Comparison of ENCODE assay signal across 17 cellular contexts in genomic region chr15:55241895-55242294, GRCh38. TPM values are rescaled to one million over a fixed set of nuclear protein-coding genes. Genes with fewer than 3 reads are reported as not detected.
A peak's percentile ranks its signal among the peaks of the same experiment; 100 is the strongest.
DNase-seq lines count a peak whose midpoint lies in the region; TF ChIP-seq lines count a peak whose summit lies in the region.
"Had no signal": no experiment of that assay in that cellular context is flagged by ENCODE, and none has a peak within 500 bp of the region (broad histone marks: within the 10 kb centered on the region; RNA-seq: fewer than 3 reads in every experiment).

No MANE protein-coding gene starts in this region.

- no peak overlapping the region for H3K14ac ChIP-seq in mesenchymal stem cell (ENCODE audit: low read length in 2 of 2)
- H3K14ac ChIP-seq in trophoblast cell (ENCODE audit: low read length): no peak overlapping the region

- no peaks in the 10 kb centered on the region for H3K9me3 Mint-ChIP-seq in nephron progenitor cell
- H3K9me3 Mint-ChIP-seq: GM23338, neural progenitor cell had no signal

- H3K4me2 ChIP-seq in mesenchymal stem cell (ENCODE audit: low read length, poor library complexity, severe bottlenecking) (no peak overlapping the region), trophoblast cell (ENCODE audit: low read length) (no peak overlapping the region)
- H3K4me2 ChIP-seq: GM23338, neural progenitor cell had no signal

- no peaks in the 10 kb centered on the region for H3K36me3 Mint-ChIP-seq in nephron progenitor cell (ENCODE audit: low read depth)
- H3K36me3 Mint-ChIP-seq: neural progenitor cell had no signal

- no peak overlapping the region for H2AFZ ChIP-seq in mesenchymal stem cell (ENCODE audit: low read depth, low read length)
- H2AFZ ChIP-seq in trophoblast cell (ENCODE audit: insufficient read depth, low read length, poor library complexity): no peak overlapping the region
- H2AFZ ChIP-seq: GM23338, neural progenitor cell had no signal

- H3K23ac ChIP-seq in mesenchymal stem cell (ENCODE audit: low read length in 2 of 2): no peak overlapping the region
- no peak overlapping the region for H3K23ac ChIP-seq in trophoblast cell (ENCODE audit: low read length)

- H4K12ac ChIP-seq in trophoblast cell (ENCODE audit: low read depth, low read length): no peak overlapping the region

- no peak overlapping the region for H2BK5ac ChIP-seq in mesenchymal stem cell (ENCODE audit: low read depth, low read length, poor library complexity, severe bottlenecking)
- no peak overlapping the region for H2BK5ac ChIP-seq in trophoblast cell (ENCODE audit: low read depth, low read length, poor library complexity)

- H2BK120ac ChIP-seq in mesenchymal stem cell (ENCODE audit: low read depth, low read length): no peak overlapping the region
- H2BK120ac ChIP-seq in trophoblast cell (ENCODE audit: insufficient read depth, low read length, poor library complexity): no peak overlapping the region

- no peaks in the 10 kb centered on the region for H3K4me1 ChIP-seq in mesenchymal stem cell (ENCODE audit: control insufficient read depth, insufficient read depth, low read depth, low read length)
- no peaks in the 10 kb centered on the region for H3K4me1 ChIP-seq in trophoblast cell (ENCODE audit: control insufficient read depth in 1 of 2, insufficient read depth in 2 of 2, low read length in 2 of 2)
- H3K4me1 ChIP-seq: adrenal gland, Caco-2, neural progenitor cell, Peyer's patch had no signal

- H3K27ac ChIP-seq in brain microvascular endothelial cell (no peak overlapping the region), mesenchymal stem cell (ENCODE audit: low read length, poor library complexity, severe bottlenecking) (no peak overlapping the region), trophoblast cell (ENCODE audit: low read depth, low read length) (no peak overlapping the region)
- H3K27ac ChIP-seq: adrenal gland, neural progenitor cell, Peyer's patch had no signal

- H3K36me3 ChIP-seq in brain microvascular endothelial cell (replicated peaks): no peaks in the 10 kb centered on the region
- H3K36me3 ChIP-seq in mesenchymal stem cell (ENCODE audit: control insufficient read depth in 1 of 2, insufficient read depth in 2 of 2, low read depth in 1 of 2, low read length in 2 of 2): no peaks in the 10 kb centered on the region
- H3K36me3 ChIP-seq in trophoblast cell (ENCODE audit: control insufficient read depth in 1 of 2, insufficient read depth in 2 of 2, low read length in 2 of 2): no peaks in the 10 kb centered on the region
- H3K36me3 ChIP-seq: adrenal gland, neural progenitor cell, Peyer's patch had no signal

- H3K27me3 Mint-ChIP-seq in nephron progenitor cell (ENCODE audit: low read depth, poor library complexity): peaks cover 5% of the 10 kb centered on the region

- H3K9me3 ChIP-seq in mesenchymal stem cell (ENCODE audit: control insufficient read depth, low read length) (no peaks in the 10 kb centered on the region), trophoblast cell (ENCODE audit: insufficient read depth, low read depth, low read length) (no peaks in the 10 kb centered on the region)
- H3K9me3 ChIP-seq: adrenal gland, Caco-2, Peyer's patch had no signal

- no peak overlapping the region for H2BK15ac ChIP-seq in mesenchymal stem cell (ENCODE audit: low read depth, poor library complexity, severe bottlenecking)

- H3K4me1 Mint-ChIP-seq in nephron progenitor cell: no peaks in the 10 kb centered on the region
- H3K4me1 Mint-ChIP-seq: GM23338, neural progenitor cell had no signal

- H3K79me1 ChIP-seq in mesenchymal stem cell (replicated peaks; ENCODE audit: low read length, poor library complexity, severe bottlenecking): peaks cover 9% of the 10 kb centered on the region
- H3K79me1 ChIP-seq in trophoblast cell (ENCODE audit: low read length): no peaks in the 10 kb centered on the region

- no peak overlapping the region for H3K4me3 Mint-ChIP-seq in nephron progenitor cell
- H3K4me3 Mint-ChIP-seq: GM23338, neural progenitor cell had no signal

- H3K27me3 ChIP-seq in brain microvascular endothelial cell (replicated peaks) (no peaks in the 10 kb centered on the region), mesenchymal stem cell (ENCODE audit: control insufficient read depth in 1 of 2, insufficient read depth in 1 of 2, low read length in 2 of 2) (no peaks in the 10 kb centered on the region), trophoblast cell (ENCODE audit: insufficient read depth, low read length) (no peaks in the 10 kb centered on the region)
- H3K27me3 ChIP-seq: adrenal gland, neural progenitor cell, Peyer's patch had no signal

- H4K91ac ChIP-seq in mesenchymal stem cell (ENCODE audit: low read length) (no peak overlapping the region), trophoblast cell (ENCODE audit: low read depth, low read length) (no peak overlapping the region)

- WGBS in mesenchymal stem cell: no CpG with 5 or more reads among the region's 1 CpG
- WGBS in trophoblast cell (ENCODE audit: extremely low coverage, insufficient coverage, insufficient read length): no CpG with 5 or more reads among the region's 1 CpG

- DNase-seq in EH (ENCODE audit: low read depth) (peak; percentile 54), LHCN-M2 (ENCODE audit: low read depth) (peak; percentile 34), brain microvascular endothelial cell (peak; percentile 13), mesenchymal stem cell (peak; percentile 18), occipital lobe (lab: John Stamatoyannopoulos, UW) (no peak), KBM-7 (no peak), nephron progenitor cell (no peak), trophoblast cell (no peak)
- DNase-seq: adrenal gland, Caco-2, GDM1, Karpas-422, NCI-H1105 treated with DMSO at 0.1 percent for 48 hours, NCI-H82, Peyer's patch had no signal

- in situ Hi-C loops in brain microvascular endothelial cell (cut with HindIII; ENCODE audit: low pct_ligation_motif_present, low sequenced_read_pairs): no loop called here
- in situ Hi-C loops in KBM-7 (cut with MboI; ENCODE audit: low pct_unique_long_range_greater_than_20kb, low sequenced_read_pairs): no loop called here

- H3K27ac Mint-ChIP-seq in nephron progenitor cell: no peak overlapping the region
- H3K27ac Mint-ChIP-seq: GM23338, neural progenitor cell had no signal

- no peak overlapping the region for H2AK5ac ChIP-seq in mesenchymal stem cell (ENCODE audit: low read length, severe bottlenecking)
- no peak overlapping the region for H2AK5ac ChIP-seq in trophoblast cell (ENCODE audit: low read length)

- H3K9ac ChIP-seq in mesenchymal stem cell (ENCODE audit: low read length) (peak overlapping the region; percentile 55), trophoblast cell (ENCODE audit: low read length) (no peak overlapping the region)
- H3K9ac ChIP-seq: neural progenitor cell had no signal

- no peak overlapping the region for H3K4ac ChIP-seq in mesenchymal stem cell (ENCODE audit: low read depth in 1 of 2, low read length in 2 of 2)
- H3K4ac ChIP-seq in trophoblast cell (ENCODE audit: low read depth, low read length): no peak overlapping the region

- no peak overlapping the region for H2BK12ac ChIP-seq in mesenchymal stem cell (ENCODE audit: low read length in 2 of 2)
- H2BK12ac ChIP-seq in trophoblast cell (ENCODE audit: low read length): no peak overlapping the region

- TF ChIP-seq CTCF in brain microvascular endothelial cell (IDR thresholded peaks at IDR 0.05; ENCODE audit: low read depth, low read length, missing control alignments) (no peak), nephron progenitor cell (IDR thresholded peaks at IDR 0.05) (no peak)

- H3K18ac ChIP-seq in mesenchymal stem cell (ENCODE audit: low read depth in 1 of 2, low read length in 2 of 2) (no peak overlapping the region), trophoblast cell (ENCODE audit: low read length) (no peak overlapping the region)

- no peaks in the 10 kb centered on the region for H3K79me2 ChIP-seq in trophoblast cell (ENCODE audit: control insufficient read depth, insufficient read depth, low read length, poor library complexity)

- H4K8ac ChIP-seq in mesenchymal stem cell (ENCODE audit: low read length) (no peak overlapping the region), trophoblast cell (ENCODE audit: low read depth, low read length) (no peak overlapping the region)

- H3K4me3 ChIP-seq in brain microvascular endothelial cell (ENCODE audit: low read depth, low read length) (no peak overlapping the region), mesenchymal stem cell (ENCODE audit: insufficient read depth in 1 of 2, low read depth in 1 of 2, low read length in 2 of 2) (no peak overlapping the region), trophoblast cell (ENCODE audit: low read depth, low read length) (no peak overlapping the region)
- H3K4me3 ChIP-seq: adrenal gland, GM23338, neural progenitor cell, Peyer's patch had no signal

RNA-seq across cellular contexts. Expression of gene RSL24D1, which starts 45.2 kb away (rescaled TPM):
- total RNA-seq in LHCN-M2 (2014; rRNA removed): 61.0 and 64.8 TPM in 2 replicates
- 32.1 TPM for polyA plus RNA-seq in LHCN-M2 (2012)
- 65.7 TPM for polyA plus RNA-seq in mesenchymal stem cell (2013, experiment 1 of 2)
- 67.0 TPM for polyA plus RNA-seq in mesenchymal stem cell (2013, experiment 2 of 2)
- 175 TPM for total RNA-seq in occipital lobe
- polyA plus RNA-seq in trophoblast cell (2013): 70.1 and 71.4 TPM in 2 replicates

RNA-seq across cellular contexts. Expression of gene RAB27A, which starts 47.7 kb away (rescaled TPM):
- 4.0 and 5.6 TPM in 2 replicates for total RNA-seq in LHCN-M2 (2014; rRNA removed)
- 5.8 TPM for polyA plus RNA-seq in LHCN-M2 (2012)
- 22.8 TPM for polyA plus RNA-seq in mesenchymal stem cell (2013, experiment 1 of 2)
- 24.9 TPM for polyA plus RNA-seq in mesenchymal stem cell (2013, experiment 2 of 2)
- 7.6 TPM for total RNA-seq in occipital lobe
- 7.9 and 8.4 TPM in 2 replicates for polyA plus RNA-seq in trophoblast cell (2013)

Comparison
In these comparisons a context has a peak if more than half of its experiments do, and no peak if none do; other contexts are left out.
1. DNase-seq: peak in EH (single experiment), LHCN-M2 (single experiment), brain microvascular endothelial cell (single experiment) and mesenchymal stem cell (single experiment); none in occipital lobe (single experiment), KBM-7 (single experiment), nephron progenitor cell (single experiment) and trophoblast cell (0 of 2).